Comparison of ENCODE assay signal across 8 cellular contexts in genomic region chr10:28678687-28679457, GRCh38. TPM values are rescaled to one million over a fixed set of nuclear protein-coding genes. Genes with fewer than 3 reads are reported as not detected.
DNase-seq lines count a peak whose midpoint lies in the region; ATAC-seq and TF ChIP-seq lines count a peak whose summit lies in the region.

No MANE protein-coding gene starts in this region.

- no peak for ATAC-seq in HG02759 (IDR thresholded peaks at IDR 0.05; ENCODE audit: unreplicated experiment)
- ATAC-seq in GM19395 (IDR thresholded peaks at IDR 0.05; ENCODE audit: unreplicated experiment): no peak

- no peaks in the 10 kb centered on the region for H4K20me1 ChIP-seq in SK-N-SH (ENCODE audit: insufficient read depth)

- peak; percentile 60 for DNase-seq in activated CD8-positive, alpha-beta memory T cell treated with anti-CD3 and anti-CD28 coated beads for 24 hours
- no peak for DNase-seq in activated CD8-positive, alpha-beta memory T cell treated with anti-CD3 and anti-CD28 coated beads, Interleukin-2, amount 50 U/mL, for 4 hours
- DNase-seq in SK-N-SH: no peak
- peak; percentile 13 for DNase-seq in fibroblast of the aortic adventitia (ENCODE audit: low read depth)
- peak in 1 of 2 donors; percentile 29 for DNase-seq in trophoblast cell
- DNase-seq in GF-D8 (lab: John Stamatoyannopoulos, UW): no peak

- CTCF ChIA-PET in SK-N-SH (lab: Yijun Ruan, JAX): interaction anchor here (0.6 to 5.9 kb wide), 7 partner anchors 10 to 625 kb away, joined by 3 to 40 read pairs (median 5); no protein-coding TSS in a partner anchor

- H4K91ac ChIP-seq in trophoblast cell (ENCODE audit: low read depth, low read length): no peak overlapping the region

- H3K4me3 ChIP-seq in SK-N-SH (ENCODE audit: low read depth in 2 of 2, low read length in 1 of 2): peak overlapping the region; percentile 82 to 87
- peak overlapping the region; percentile 77 for H3K4me3 ChIP-seq in fibroblast of the aortic adventitia (ENCODE audit: low read depth, low read length)
- peak overlapping the region; percentile 94 for H3K4me3 ChIP-seq in trophoblast cell (ENCODE audit: low read depth, low read length)

- no peak overlapping the region for H3K23ac ChIP-seq in trophoblast cell (ENCODE audit: low read length)

- no peaks in the 10 kb centered on the region for H3F3A ChIP-seq in SK-N-SH (replicated peaks; ENCODE audit: insufficient read depth)

- no peak overlapping the region for H4K12ac ChIP-seq in trophoblast cell (ENCODE audit: low read depth, low read length)

- no peak overlapping the region for H2AK5ac ChIP-seq in trophoblast cell (ENCODE audit: low read length)

- H3K18ac ChIP-seq in trophoblast cell (ENCODE audit: low read length): peak overlapping the region; percentile 72

- H3K9ac ChIP-seq in SK-N-SH: peak overlapping the region; percentile 72
- peak overlapping the region; percentile 96 for H3K9ac ChIP-seq in trophoblast cell (ENCODE audit: low read length)

- 7% methylated on average over 12 of the region's 12 CpGs for WGBS in SK-N-SH (ENCODE audit: low lambda C conversion rate)
- no CpG with 5 or more reads among the region's 12 CpGs for WGBS in trophoblast cell (ENCODE audit: extremely low coverage, insufficient coverage, insufficient read length)

- H2AFZ ChIP-seq in SK-N-SH (ENCODE audit: low read depth): peak overlapping the region; percentile 87
- no peak overlapping the region for H2AFZ ChIP-seq in trophoblast cell (ENCODE audit: insufficient read depth, low read length, poor library complexity)

- peak overlapping the region; percentile 77 for H4K8ac ChIP-seq in trophoblast cell (ENCODE audit: low read depth, low read length)

- peak overlapping the region; percentile 92 for H3K4me2 ChIP-seq in SK-N-SH
- H3K4me2 ChIP-seq in trophoblast cell (ENCODE audit: low read length): peak overlapping the region; percentile 47

- peaks cover 10% of the 10 kb centered on the region; the same call in 1 of the 2 replicates for H3K27me3 ChIP-seq in SK-N-SH (ENCODE audit: insufficient read depth)
- H3K27me3 ChIP-seq in trophoblast cell (ENCODE audit: insufficient read depth, low read length): peaks cover 3% of the 10 kb centered on the region

- peaks cover 30% of the 10 kb centered on the region for H3K79me1 ChIP-seq in trophoblast cell (ENCODE audit: low read length)

- H3K4me1 ChIP-seq in SK-N-SH (ENCODE audit: control insufficient read depth in 1 of 2, insufficient read depth in 2 of 2, low read depth in 1 of 2, low read length in 1 of 2): peaks cover 11 to 30% of the 10 kb centered on the region in 2 experiments; a peak in 3 of 4 replicates
- H3K4me1 ChIP-seq in trophoblast cell (ENCODE audit: control insufficient read depth in 1 of 2, insufficient read depth in 2 of 2, low read length in 2 of 2): peaks cover 0 to 3% of the 10 kb centered on the region in 2 experiments

- H2BK12ac ChIP-seq in trophoblast cell (ENCODE audit: low read length): no peak overlapping the region

- POLR2A ChIA-PET in SK-N-SH (lab: Yijun Ruan, JAX): no interaction called here

- peak overlapping the region; percentile 89 for H3K4ac ChIP-seq in trophoblast cell (ENCODE audit: low read depth, low read length)

- peak overlapping the region; percentile 81 for H3K14ac ChIP-seq in trophoblast cell (ENCODE audit: low read length)

- H2BK120ac ChIP-seq in trophoblast cell (ENCODE audit: insufficient read depth, low read length, poor library complexity): peak overlapping the region; percentile 12

- H3K27ac ChIP-seq in SK-N-SH (ENCODE audit: low read depth in 2 of 2, low read length in 1 of 2) (peak overlapping the region; percentile 49 to 92; a peak in 3 of 4 replicates), trophoblast cell (ENCODE audit: low read depth, low read length) (peak overlapping the region; percentile 89)

- peaks cover 10 to 13% of the 10 kb centered on the region in 2 experiments for H3K36me3 ChIP-seq in SK-N-SH (replicated peaks in 1 of 2; ENCODE audit: control insufficient read depth in 1 of 2, insufficient read depth in 2 of 2, low read length in 1 of 2)
- H3K36me3 ChIP-seq in trophoblast cell (ENCODE audit: control insufficient read depth in 1 of 2, insufficient read depth in 2 of 2, low read length in 2 of 2): peaks cover 26 to 34% of the 10 kb centered on the region in 2 experiments

- H3K79me2 ChIP-seq in SK-N-SH (ENCODE audit: insufficient read depth) (peaks cover 37% of the 10 kb centered on the region), trophoblast cell (ENCODE audit: control insufficient read depth, insufficient read depth, low read length, poor library complexity) (peaks cover 35% of the 10 kb centered on the region)

- no peak for TF ChIP-seq RAD21 in SK-N-SH (IDR thresholded peaks at IDR 0.05; ENCODE audit: low read length)

- TF ChIP-seq EP300 in SK-N-SH (IDR thresholded peaks at IDR 0.05; ENCODE audit: borderline replicate concordance in 1 of 2, low read depth in 1 of 2, low read length in 1 of 2): no peak

- H3K9me3 ChIP-seq in SK-N-SH: no peaks in the 10 kb centered on the region
- H3K9me3 ChIP-seq in trophoblast cell (ENCODE audit: insufficient read depth, low read depth, low read length): peaks cover 1% of the 10 kb centered on the region

- no peak for TF ChIP-seq CTCF in SK-N-SH (IDR thresholded peaks at IDR 0.05)
- no peak for TF ChIP-seq CTCF in fibroblast of the aortic adventitia (IDR thresholded peaks at IDR 0.05; ENCODE audit: insufficient read depth, low read length)

- H2BK5ac ChIP-seq in trophoblast cell (ENCODE audit: low read depth, low read length, poor library complexity): peak overlapping the region; percentile 62

- H3K9me2 ChIP-seq in SK-N-SH: no peaks in the 10 kb centered on the region

TF ChIP-seq in SK-N-SH, 30 proteins besides CTCF, POLR2A, EP300 and RAD21:
- TF ChIP-seq TCF12 (IDR thresholded peaks at IDR 0.05) (no peak), USF2 (IDR thresholded peaks at IDR 0.05; ENCODE audit: borderline replicate concordance, low read depth, low read length) (no peak), YY1 (IDR thresholded peaks at IDR 0.05; ENCODE audit: low read depth) (no peak), EZH2phosphoT487 (IDR thresholded peaks at IDR 0.05; ENCODE audit: borderline replicate concordance, low read depth) (no peak), TEAD4 (IDR thresholded peaks at IDR 0.05; ENCODE audit: borderline replicate concordance, insufficient read depth) (no peak)
- TF ChIP-seq, protein P1, sequence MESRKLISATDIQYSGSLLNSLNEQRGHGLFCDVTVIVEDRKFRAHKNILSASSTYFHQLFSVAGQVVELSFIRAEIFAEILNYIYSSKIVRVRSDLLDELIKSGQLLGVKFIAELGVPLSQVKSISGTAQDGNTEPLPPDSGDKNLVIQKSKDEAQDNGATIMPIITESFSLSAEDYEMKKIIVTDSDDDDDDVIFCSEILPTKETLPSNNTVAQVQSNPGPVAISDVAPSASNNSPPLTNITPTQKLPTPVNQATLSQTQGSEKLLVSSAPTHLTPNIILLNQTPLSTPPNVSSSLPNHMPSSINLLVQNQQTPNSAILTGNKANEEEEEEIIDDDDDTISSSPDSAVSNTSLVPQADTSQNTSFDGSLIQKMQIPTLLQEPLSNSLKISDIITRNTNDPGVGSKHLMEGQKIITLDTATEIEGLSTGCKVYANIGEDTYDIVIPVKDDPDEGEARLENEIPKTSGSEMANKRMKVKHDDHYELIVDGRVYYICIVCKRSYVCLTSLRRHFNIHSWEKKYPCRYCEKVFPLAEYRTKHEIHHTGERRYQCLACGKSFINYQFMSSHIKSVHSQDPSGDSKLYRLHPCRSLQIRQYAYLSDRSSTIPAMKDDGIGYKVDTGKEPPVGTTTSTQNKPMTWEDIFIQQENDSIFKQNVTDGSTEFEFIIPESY (IDR thresholded peaks at IDR 0.05; ENCODE audit: borderline replicate concordance, low read depth): no peak
TF ChIP-seq in SK-N-SH: peak in this region for 0.

RNA-seq across cellular contexts. Expression of gene BAMBI, which starts 1.6 kb away (rescaled TPM):
- 2.8 and 2.9 TPM in 2 replicates for polyA plus RNA-seq in SK-N-SH (2012; rRNA removed)
- 3.0 and 4.1 TPM in 2 replicates for polyA plus RNA-seq in SK-N-SH (2012; cell fraction: cytosol; rRNA removed)
- 3.3 and 3.8 TPM in 2 replicates for polyA plus RNA-seq in SK-N-SH (2012; cell fraction: nucleus; rRNA removed)
- 1.4 and 12.8 TPM in 2 replicates for total RNA-seq in fibroblast of the aortic adventitia (ENCODE audit: low replicate concordance)
- polyA plus RNA-seq in trophoblast cell (2013): 372 and 404 TPM in 2 replicates

Comparison
In these comparisons a context has a peak if more than half of its experiments do, and no peak if none do; other contexts are left out.
1. DNase-seq: peak in activated CD8-positive, alpha-beta memory T cell treated with anti-CD3 and anti-CD28 coated beads for 24 hours (single experiment) and fibroblast of the aortic adventitia (single experiment); none in activated CD8-positive, alpha-beta memory T cell treated with anti-CD3 and anti-CD28 coated beads, Interleukin-2, amount 50 U/mL, for 4 hours (single experiment), SK-N-SH (single experiment) and GF-D8 (single experiment).
2. Peak in every context shown above with its lines, with median percentiles within 50 percentile points of each other: H3K4me3 ChIP-seq.